In genomic region chr2:239265681-239266435, GRCh38 we compare ENCODE assay signal across 9 cellular contexts.
A peak's percentile ranks its signal among the peaks of the same experiment; 100 is the strongest.
DNase-seq lines count a peak whose midpoint lies in the region; ATAC-seq and TF ChIP-seq lines count a peak whose summit lies in the region.
"Had no signal": no experiment of that assay in that cellular context is flagged by ENCODE, and none has a peak within 500 bp of the region (broad histone marks: within the 10 kb centered on the region; RNA-seq: fewer than 3 reads in every experiment).

No MANE protein-coding gene starts in this region.

- peak overlapping the region; percentile 50 for H2BK15ac ChIP-seq in mesenchymal stem cell (ENCODE audit: low read depth, poor library complexity, severe bottlenecking)

- H2BK5ac ChIP-seq in mesenchymal stem cell (ENCODE audit: low read depth, low read length, poor library complexity, severe bottlenecking) = no peak overlapping the region

- H3K4me3 ChIP-seq in body of pancreas (no peak overlapping the region), mesenchymal stem cell (ENCODE audit: insufficient read depth in 1 of 2, low read depth in 1 of 2, low read length in 2 of 2) (no peak overlapping the region), thyroid gland (replicated peaks in 1 of 3) (no peak overlapping the region)

- 94 to 95% methylated on average over 5 to 14 of the region's 14 CpGs for WGBS in body of pancreas, 2 donors
- WGBS in mesenchymal stem cell = 97% methylated on average over 14 of the region's 14 CpGs
- WGBS in thyroid gland, 2 donors = 94 to 98% methylated on average over 6 to 9 of the region's 14 CpGs

- peak overlapping the region; percentile 96 for H4K91ac ChIP-seq in mesenchymal stem cell (ENCODE audit: low read length)

- peak overlapping the region; percentile 62 for H2AK5ac ChIP-seq in mesenchymal stem cell (ENCODE audit: low read length, severe bottlenecking)

- peaks cover 74% of the 10 kb centered on the region for H3K4me1 Mint-ChIP-seq in T-helper 2 cell treated with Interferon-gamma antibody and Interleukin-4, amounts not matched to agents 5 μg/mL and 100 μg/mL, for 36 hours (ENCODE audit: low read depth)
- H3K4me1 Mint-ChIP-seq in endothelial cell (ENCODE audit: unreplicated experiment) = peaks cover 37% of the 10 kb centered on the region

- ATAC-seq in body of pancreas = no peak
- ATAC-seq in HG03159 (IDR thresholded peaks at IDR 0.05; ENCODE audit: unreplicated experiment) = no peak

- H3K27me3 ChIP-seq in body of pancreas (no peaks in the 10 kb centered on the region), mesenchymal stem cell (ENCODE audit: control insufficient read depth in 1 of 2, insufficient read depth in 1 of 2, low read length in 2 of 2) (no peaks in the 10 kb centered on the region), thyroid gland (no peaks in the 10 kb centered on the region)

- H3K9me3 ChIP-seq in body of pancreas = no peaks in the 10 kb centered on the region
- no peaks in the 10 kb centered on the region for H3K9me3 ChIP-seq in mesenchymal stem cell (ENCODE audit: control insufficient read depth, low read length)
- H3K9me3 ChIP-seq in thyroid gland = no peaks in the 10 kb centered on the region

- H3K9ac ChIP-seq in mesenchymal stem cell (ENCODE audit: low read length) = peak overlapping the region; percentile 56

- H3K4ac ChIP-seq in mesenchymal stem cell (ENCODE audit: low read depth in 1 of 2, low read length in 2 of 2) = peak overlapping the region; percentile 20 to 71

- peak overlapping the region; percentile 88 for H4K8ac ChIP-seq in mesenchymal stem cell (ENCODE audit: low read length)

- H3K36me3 Mint-ChIP-seq in T-helper 2 cell treated with Interferon-gamma antibody and Interleukin-4, amounts not matched to agents 5 μg/mL and 100 μg/mL, for 36 hours (ENCODE audit: low read depth) = peaks cover 23% of the 10 kb centered on the region
- H3K36me3 Mint-ChIP-seq in endothelial cell (ENCODE audit: low read depth, unreplicated experiment) = no peaks in the 10 kb centered on the region

- peaks cover 44% of the 10 kb centered on the region for H3K4me1 ChIP-seq in body of pancreas
- peaks cover 41% of the 10 kb centered on the region for H3K4me1 ChIP-seq in mesenchymal stem cell (ENCODE audit: control insufficient read depth, insufficient read depth, low read depth, low read length)
- H3K4me1 ChIP-seq in thyroid gland = peaks cover 45 to 70% of the 10 kb centered on the region in 2 donors

- no peaks in the 10 kb centered on the region for H3K9me3 Mint-ChIP-seq in T-helper 2 cell treated with Interferon-gamma antibody and Interleukin-4, amounts not matched to agents 5 μg/mL and 100 μg/mL, for 36 hours
- H3K9me3 Mint-ChIP-seq in endothelial cell (ENCODE audit: unreplicated experiment) = no peaks in the 10 kb centered on the region

- peak overlapping the region; percentile 29 to 71 for H3K18ac ChIP-seq in mesenchymal stem cell (ENCODE audit: low read depth in 1 of 2, low read length in 2 of 2)

- H3K27ac Mint-ChIP-seq in T-helper 2 cell treated with Interferon-gamma antibody and Interleukin-4, amounts not matched to agents 5 μg/mL and 100 μg/mL, for 36 hours = peak overlapping the region; percentile 95
- H3K27ac Mint-ChIP-seq in endothelial cell (ENCODE audit: unreplicated experiment) = no peak overlapping the region

- H3K27ac ChIP-seq in body of pancreas (peak overlapping the region; percentile 21 to 58 (median 38)), mesenchymal stem cell (ENCODE audit: low read length, poor library complexity, severe bottlenecking) (no peak overlapping the region), thyroid gland (peak overlapping the region in 2 of 3 donors; percentile 59 to 91)

- TF ChIP-seq CTCF in body of pancreas (IDR thresholded peaks at IDR 0.05) = no peak
- no peak for TF ChIP-seq CTCF in thyroid gland (IDR thresholded peaks at IDR 0.05)
- no peak for TF ChIP-seq CTCF in endothelial cell (IDR thresholded peaks at IDR 0.05; ENCODE audit: unreplicated experiment)

- peaks cover 76% of the 10 kb centered on the region for H3K79me1 ChIP-seq in mesenchymal stem cell (replicated peaks; ENCODE audit: low read length, poor library complexity, severe bottlenecking)

- H3K4me3 Mint-ChIP-seq in T-helper 2 cell treated with Interferon-gamma antibody and Interleukin-4, amounts not matched to agents 5 μg/mL and 100 μg/mL, for 36 hours = peak overlapping the region; percentile 99
- no peak overlapping the region for H3K4me3 Mint-ChIP-seq in endothelial cell (ENCODE audit: unreplicated experiment)

- intact Hi-C loops in body of pancreas (cut with DNase I) = no loop called here
- intact Hi-C loops in thyroid gland (cut with DNase I) = loop anchor here (10.0 kb wide), 1 partner anchor 139 kb away; the partner anchor contains the start of gene HDAC4

- H2BK12ac ChIP-seq in mesenchymal stem cell (ENCODE audit: low read length in 2 of 2) = peak overlapping the region; percentile 67 to 83

- no peak for TF ChIP-seq POLR2A in body of pancreas (IDR thresholded peaks at IDR 0.05)
- TF ChIP-seq POLR2A in thyroid gland (IDR thresholded peaks at IDR 0.05) = no peak

- no peak for DNase-seq in T-helper 2 cell treated with Interferon-gamma antibody and Interleukin-4, amounts not matched to agents 5 μg/mL and 100 μg/mL, for 36 hours (ENCODE audit: low spot score)
- DNase-seq in T-helper 2 cell = no peak
- DNase-seq in body of pancreas = no peak
- no peak for DNase-seq in mesenchymal stem cell
- DNase-seq in thyroid gland = no peak
- DNase-seq in hypothalamus (lab: John Stamatoyannopoulos, UW) = no peak
- no peak for DNase-seq in endothelial cell (ENCODE audit: low spot score)
- DNase-seq: 8988T had no signal

- H3K27me3 Mint-ChIP-seq in T-helper 2 cell treated with Interferon-gamma antibody and Interleukin-4, amounts not matched to agents 5 μg/mL and 100 μg/mL, for 36 hours (ENCODE audit: low read depth) = peaks cover 3% of the 10 kb centered on the region
- H3K27me3 Mint-ChIP-seq in endothelial cell (ENCODE audit: unreplicated experiment) = peaks cover 11% of the 10 kb centered on the region

- no peaks in the 10 kb centered on the region for H3K36me3 ChIP-seq in body of pancreas (replicated peaks in 1 of 2; ENCODE audit: insufficient read depth in 1 of 2, low read depth in 2 of 2)
- H3K36me3 ChIP-seq in mesenchymal stem cell (ENCODE audit: control insufficient read depth in 1 of 2, insufficient read depth in 2 of 2, low read depth in 1 of 2, low read length in 2 of 2) = no peaks in the 10 kb centered on the region
- H3K36me3 ChIP-seq in thyroid gland = no peaks in the 10 kb centered on the region

- H3K23ac ChIP-seq in mesenchymal stem cell (ENCODE audit: low read length in 2 of 2) = no peak overlapping the region

- H3K14ac ChIP-seq in mesenchymal stem cell (ENCODE audit: low read length in 2 of 2) = peak overlapping the region in 1 of 2 experiments; percentile 29

- H2BK120ac ChIP-seq in mesenchymal stem cell (ENCODE audit: low read depth, low read length) = peak overlapping the region; percentile 50

- H2AFZ ChIP-seq in mesenchymal stem cell (ENCODE audit: low read depth, low read length) = no peak overlapping the region

- no peak overlapping the region for H3K4me2 ChIP-seq in mesenchymal stem cell (ENCODE audit: low read length, poor library complexity, severe bottlenecking)
